1 cellular context compared by ENCODE assay signal in genomic region chr17:50205931-50206505, GRCh38.
TF ChIP-seq lines count a peak whose summit lies in the region.

No MANE protein-coding gene starts in this region.

TF ChIP-seq in H1, 55 proteins besides CTCF, POLR2A, EP300 and RAD21:
- TF ChIP-seq POU5F1 (IDR thresholded peaks at IDR 0.05; ENCODE audit: low read depth, low read length) (no peak), TCF12 (IDR thresholded peaks at IDR 0.05; ENCODE audit: low read depth, low read length) (no peak), SUZ12 (IDR thresholded peaks at IDR 0.05; ENCODE audit: low read length) (no peak), SAP30 (IDR thresholded peaks at IDR 0.05; ENCODE audit: insufficient read depth, insufficient replicate concordance, low read length) (no peak), SIRT6 (IDR thresholded peaks at IDR 0.05; ENCODE audit: low read length) (no peak), CBX5 (IDR thresholded peaks at IDR 0.05; ENCODE audit: low read depth, low read length) (no peak), YY1 (IDR thresholded peaks at IDR 0.05; ENCODE audit: low read depth, low read length) (no peak), KDM1A (IDR thresholded peaks at IDR 0.05; ENCODE audit: borderline replicate concordance, low read length) (no peak), TAF7 (optimal IDR thresholded peaks at IDR 0.05; ENCODE audit: borderline replicate concordance, low read depth, low read length) (no peak), TEAD4 (IDR thresholded peaks at IDR 0.05; ENCODE audit: low read depth, low read length) (no peak), TAF1 (IDR thresholded peaks at IDR 0.05; ENCODE audit: low read depth, low read length) (no peak), NRF1 (IDR thresholded peaks at IDR 0.05; ENCODE audit: low read depth, low read length) (no peak), BACH1 (IDR thresholded peaks at IDR 0.05; ENCODE audit: low read length) (no peak), GTF2F1 (IDR thresholded peaks at IDR 0.05; ENCODE audit: borderline replicate concordance, low read depth, low read length) (no peak), CBX8 (IDR thresholded peaks at IDR 0.05; ENCODE audit: borderline replicate concordance, low read depth, low read length) (no peak), E2F6 (IDR thresholded peaks at IDR 0.05) (no peak), RNF2 (IDR thresholded peaks at IDR 0.05; ENCODE audit: borderline replicate concordance, low read depth, low read length, missing control alignments, poor library complexity, severe bottlenecking) (no peak), SRF (IDR thresholded peaks at IDR 0.05; ENCODE audit: low read depth, low read length) (no peak)
